ENCODE assay signal across 16 cellular contexts in the genomic region with DNA sequence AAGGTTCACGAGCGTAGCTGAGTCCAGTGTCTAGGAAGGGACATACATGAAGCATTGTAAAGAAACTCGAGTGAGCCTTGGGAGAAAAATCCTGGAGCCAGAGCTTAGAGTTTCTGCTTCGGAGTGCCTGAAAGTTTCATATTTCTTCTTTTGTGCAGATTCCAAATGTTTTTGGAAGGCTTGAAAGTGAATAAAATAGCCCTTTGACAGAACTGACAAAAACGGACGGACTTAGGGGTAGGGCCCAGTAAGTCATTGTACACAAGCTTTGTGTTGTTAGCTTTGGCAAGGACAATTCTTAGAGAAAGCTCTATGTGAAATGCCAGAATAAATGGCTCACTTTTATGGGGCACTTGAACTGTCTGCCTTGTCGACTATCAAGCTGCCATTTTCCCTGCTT. TPM values are rescaled to one million over a fixed set of nuclear protein-coding genes. Genes with fewer than 3 reads are reported as not detected.
A peak's percentile ranks its signal among the peaks of the same experiment; 100 is the strongest.
DNase-seq lines count a peak whose midpoint lies in the region; ATAC-seq and TF ChIP-seq lines count a peak whose summit lies in the region.
"Had no signal": no experiment of that assay in that cellular context is flagged by ENCODE, and none has a peak within 500 bp of the region (broad histone marks: within the 10 kb centered on the region; RNA-seq: fewer than 3 reads in every experiment).

No MANE protein-coding gene starts in this region.

- TF ChIP-seq POLR2A in transverse colon (IDR thresholded peaks at IDR 0.05): no peak

- no peak for DNase-seq in RWPE2 (ENCODE audit: low spot score)
- no peak for DNase-seq in colonic mucosa
- DNase-seq in mesendoderm: no peak
- no peak for DNase-seq in transverse colon
- DNase-seq in NCI-H2227 treated with DMSO at 0.1 percent for 48 hours (lab: John Stamatoyannopoulos, UW): no peak
- DNase-seq in inferior parietal cortex (ENCODE audit: extremely low spot score): no peak
- DNase-seq: activated CD8-positive, alpha-beta T cell treated with anti-CD3 and anti-CD28 coated beads, Interleukin-2, amount 10 ng/mL, durations not matched to agents 7 days and 5 days; activated effector memory CD4-positive, alpha-beta T cell treated with anti-CD3 and anti-CD28 coated beads, Interleukin-2, amount 50 U/mL, for 16 hours; GDM1; NCI-H146; NCI-H526; occipital lobe; stimulated activated CD4-positive, alpha-beta T cell treated with anti-CD3 and anti-CD28 coated beads, Interleukin-4, amount 100 ng/mL, for 1 hour had no signal

- H2AK5ac ChIP-seq in mesendoderm (ENCODE audit: low read length): no peak overlapping the region

- no peak overlapping the region for H4K5ac ChIP-seq in mesendoderm (ENCODE audit: low read length)

- in situ Hi-C loops in transverse colon (cut with MboI; ENCODE audit: low pct_ligation_motif_present in 1 of 4, low pct_unique_long_range_greater_than_20kb in 1 of 4, low sequenced_read_pairs in 3 of 4): no loop called here

- H2BK120ac ChIP-seq in mesendoderm (ENCODE audit: low read depth, low read length): no peak overlapping the region

- H3K79me1 ChIP-seq in mesendoderm (ENCODE audit: low read length): peaks cover 28% of the 10 kb centered on the region

- H3K79me2 ChIP-seq in mesendoderm (ENCODE audit: control insufficient read depth, insufficient read depth, low read length): peaks cover 56% of the 10 kb centered on the region

- TF ChIP-seq CTCF in RWPE2 (IDR thresholded peaks at IDR 0.05; ENCODE audit: poor library complexity, severe bottlenecking) (no peak), colonic mucosa (IDR thresholded peaks at IDR 0.05) (no peak), transverse colon (IDR thresholded peaks at IDR 0.05) (no peak)

- H3K36me3 ChIP-seq in RWPE2 (ENCODE audit: low read depth): no peaks in the 10 kb centered on the region; the same call in 1 of the 2 replicates
- no peaks in the 10 kb centered on the region for H3K36me3 ChIP-seq in colonic mucosa
- H3K36me3 ChIP-seq in mesendoderm (ENCODE audit: control insufficient read depth, insufficient read depth, low read length): no peaks in the 10 kb centered on the region
- no peaks in the 10 kb centered on the region for H3K36me3 ChIP-seq in transverse colon

- peaks cover 36% of the 10 kb centered on the region for H3K4me1 ChIP-seq in RWPE2 (ENCODE audit: insufficient read depth, poor library complexity, severe bottlenecking)
- peaks cover 8% of the 10 kb centered on the region for H3K4me1 ChIP-seq in colonic mucosa
- peaks cover 37% of the 10 kb centered on the region for H3K4me1 ChIP-seq in mesendoderm (ENCODE audit: control insufficient read depth, low read depth, low read length)
- peaks cover 12 to 40% (median 29%) of the 10 kb centered on the region in 4 donors for H3K4me1 ChIP-seq in transverse colon

- no peak overlapping the region for H3K56ac ChIP-seq in mesendoderm (ENCODE audit: low read length)

- intact Hi-C loops in colonic mucosa (cut with DNase I): no loop called here
- intact Hi-C loops in transverse colon (cut with DNase I; ENCODE audit: low total_unique reads): no loop called here

- H3K4ac ChIP-seq in mesendoderm (ENCODE audit: low read depth, low read length): peak overlapping the region; percentile 79

- H3K4me2 ChIP-seq in mesendoderm (ENCODE audit: low read length): no peak overlapping the region

- H3K27ac ChIP-seq in RWPE2 (ENCODE audit: poor library complexity, severe bottlenecking) (peak overlapping the region; percentile 78), colonic mucosa (peak overlapping the region; percentile 44), mesendoderm (ENCODE audit: low read depth, low read length) (peak overlapping the region; percentile 92), transverse colon (peak overlapping the region; percentile 60 to 77 (median 72))

- WGBS in mesendoderm (ENCODE audit: extremely low coverage, insufficient coverage, low lambda C conversion rate): no CpG with 5 or more reads among the region's 7 CpGs
- WGBS in transverse colon (ENCODE audit: low coverage in 1 of 2), 2 donors: 51 to 64% methylated on average over 7 of the region's 7 CpGs

- TF ChIP-seq EP300 in transverse colon (IDR thresholded peaks at IDR 0.05; ENCODE audit: low read depth): no peak

- peak overlapping the region; percentile 9 for H2BK15ac ChIP-seq in mesendoderm (replicated peaks; ENCODE audit: low read depth)

- ATAC-seq in RWPE2 (ENCODE audit: low read depth) (no peak), HG03521 (IDR thresholded peaks at IDR 0.05; ENCODE audit: unreplicated experiment) (no peak)
- ATAC-seq: activated CD8-positive, alpha-beta T cell treated with anti-CD3 and anti-CD28 coated beads, Interleukin-2, amount 10 ng/mL, durations not matched to agents 7 days and 5 days; K562 had no signal

- H3K9me3 ChIP-seq in RWPE2 (ENCODE audit: severe bottlenecking) (no peaks in the 10 kb centered on the region), colonic mucosa (no peaks in the 10 kb centered on the region), transverse colon (no peaks in the 10 kb centered on the region)

- H2BK5ac ChIP-seq in mesendoderm (ENCODE audit: low read length): no peak overlapping the region

- H3K27me3 ChIP-seq in RWPE2 (ENCODE audit: insufficient read depth, poor library complexity, severe bottlenecking) (no peaks in the 10 kb centered on the region), colonic mucosa (no peaks in the 10 kb centered on the region), mesendoderm (ENCODE audit: insufficient read depth, low read length, poor library complexity) (no peaks in the 10 kb centered on the region), transverse colon (no peaks in the 10 kb centered on the region)

- no peak overlapping the region for H3K4me3 ChIP-seq in RWPE2 (ENCODE audit: severe bottlenecking)
- H3K4me3 ChIP-seq in colonic mucosa: no peak overlapping the region
- no peak overlapping the region for H3K4me3 ChIP-seq in mesendoderm (ENCODE audit: low read length)
- no peak overlapping the region for H3K4me3 ChIP-seq in transverse colon
- H3K4me3 ChIP-seq: K562 had no signal

- H4K8ac ChIP-seq in mesendoderm (ENCODE audit: low read depth, low read length): no peak overlapping the region

- peak overlapping the region; percentile 76 for H3K18ac ChIP-seq in mesendoderm (ENCODE audit: low read length)

- no peak overlapping the region for H3K9ac ChIP-seq in colonic mucosa (ENCODE audit: low read depth in 2 of 2, low read length in 2 of 2)
- H3K9ac ChIP-seq in mesendoderm (ENCODE audit: low read length): no peak overlapping the region

- no peak overlapping the region for H3K23ac ChIP-seq in mesendoderm (ENCODE audit: low read length)

RNA-seq across cellular contexts. Expression of a gene that starts 2.7 kb away (rescaled TPM):
- not detected for total RNA-seq in colonic mucosa
- not detected for polyA plus RNA-seq in mesendoderm (2013, experiment 1 of 2)
- not detected for polyA plus RNA-seq in mesendoderm (2013, experiment 2 of 2)
- total RNA-seq in transverse colon: not detected
- total RNA-seq: activated CD8-positive, alpha-beta T cell treated with anti-CD3 and anti-CD28 coated beads, Interleukin-2, amount 10 ng/mL, durations not matched to agents 7 days and 5 days; bronchial epithelial cell; K562; occipital lobe had no signal

RNA-seq across cellular contexts. Expression of a gene that starts 31.4 kb away (rescaled TPM):
- 10 to 100 TPM; 39.1 to 53.5 TPM for total RNA-seq in colonic mucosa
- 92.7 TPM for polyA plus RNA-seq in mesendoderm (2013, experiment 1 of 2)
- 92.0 TPM for polyA plus RNA-seq in mesendoderm (2013, experiment 2 of 2)
- 10 to 100 TPM; 32.8 to 41.8 (median 38.3) TPM for total RNA-seq in transverse colon
